In genomic region chr3:193590088-193590856, GRCh38 we compare ENCODE assay signal across 11 cellular contexts. TPM values are rescaled to one million over a fixed set of nuclear protein-coding genes. Genes with fewer than 3 reads are reported as not detected.
DNase-seq lines count a peak whose midpoint lies in the region; ATAC-seq and TF ChIP-seq lines count a peak whose summit lies in the region.
"Had no signal": no experiment of that assay in that cellular context is flagged by ENCODE, and none has a peak within 500 bp of the region (broad histone marks: within the 10 kb centered on the region; RNA-seq: fewer than 3 reads in every experiment).

No MANE protein-coding gene starts in this region.

- no peak overlapping the region for H3K4me3 Mint-ChIP-seq in activated T-cell treated with anti-CD3 and anti-CD28 coated beads, Interleukin-2, amount 50 U/mL, for 24 hours
- no peak overlapping the region for H3K4me3 Mint-ChIP-seq in CD14-positive monocyte
- H3K4me3 Mint-ChIP-seq: neural progenitor cell had no signal

- no peak for TF ChIP-seq POLR2A in erythroblast (IDR thresholded peaks at IDR 0.05; ENCODE audit: low read length)

- H3K36me3 Mint-ChIP-seq in activated T-cell treated with anti-CD3 and anti-CD28 coated beads, Interleukin-2, amount 50 U/mL, for 24 hours (ENCODE audit: low read depth) = peaks cover 17% of the 10 kb centered on the region
- H3K36me3 Mint-ChIP-seq in CD14-positive monocyte = no peaks in the 10 kb centered on the region
- H3K36me3 Mint-ChIP-seq: neural progenitor cell had no signal

- CTCF ChIA-PET in RWPE1 (lab: Yijun Ruan, JAX) = interaction anchor here (0.6 kb wide), 1 partner anchor 371 kb away, joined by 3 read pairs; no protein-coding TSS in a partner anchor

- H3K4me1 Mint-ChIP-seq in activated T-cell treated with anti-CD3 and anti-CD28 coated beads, Interleukin-2, amount 50 U/mL, for 24 hours (ENCODE audit: low read depth) = peaks cover 33% of the 10 kb centered on the region
- H3K4me1 Mint-ChIP-seq in CD14-positive monocyte = peaks cover 39% of the 10 kb centered on the region

- H3K27ac ChIP-seq in RWPE1 = no peak overlapping the region
- H3K27ac ChIP-seq: KMS-11, neural progenitor cell had no signal

- intact Hi-C loops in CD14-positive monocyte (cut with micrococcal nuclease) = no loop called here

- no peaks in the 10 kb centered on the region for H3K27me3 Mint-ChIP-seq in activated T-cell treated with anti-CD3 and anti-CD28 coated beads, Interleukin-2, amount 50 U/mL, for 24 hours
- H3K27me3 Mint-ChIP-seq in CD14-positive monocyte (ENCODE audit: low read depth in 3 of 3) = peaks cover 0 to 5% (median 2%) of the 10 kb centered on the region in 3 donors

- POLR2A ChIA-PET in RWPE1 (lab: Yijun Ruan, JAX; ENCODE audit: low non-redundant PET) = no interaction called here

- DNase-seq in HK-2 (ENCODE audit: unreplicated experiment) (peak; percentile 81), RWPE1 (ENCODE audit: low spot score) (peak; percentile 80), erythroblast (lab: John Stamatoyannopoulos, UW) (peak; percentile 37 to 40), stromal cell of bone marrow (ENCODE audit: low read depth) (peak; percentile 25), CD14-positive monocyte (ENCODE audit: low spot score) (no peak)
- DNase-seq in activated T-cell treated with anti-CD3 and anti-CD28 coated beads, Interleukin-2, amount 50 U/mL, for 24 hours = no peak
- DNase-seq: activated gamma-delta T cell, NCI-H510A treated with DMSO at 0.1 percent for 48 hours had no signal

- H3K27ac Mint-ChIP-seq in activated T-cell treated with anti-CD3 and anti-CD28 coated beads, Interleukin-2, amount 50 U/mL, for 24 hours = no peak overlapping the region
- H3K27ac Mint-ChIP-seq in CD14-positive monocyte = peak overlapping the region in 1 of 7 donors; percentile 6
- H3K27ac Mint-ChIP-seq: neural progenitor cell had no signal

- no peak for TF ChIP-seq CTCF in RWPE1 (conservative IDR thresholded peaks at IDR 0.05; ENCODE audit: low read depth)
- TF ChIP-seq CTCF in CD14-positive monocyte (IDR thresholded peaks at IDR 0.05) = no peak

- no peaks in the 10 kb centered on the region for H3K9me3 Mint-ChIP-seq in activated T-cell treated with anti-CD3 and anti-CD28 coated beads, Interleukin-2, amount 50 U/mL, for 24 hours
- no peaks in the 10 kb centered on the region for H3K9me3 Mint-ChIP-seq in CD14-positive monocyte
- H3K9me3 Mint-ChIP-seq: neural progenitor cell had no signal

- ATAC-seq in GM18907 (IDR thresholded peaks at IDR 0.05; ENCODE audit: unreplicated experiment) = no peak

RNA-seq across cellular contexts. Expression of gene OPA1, which starts 2.7 kb away (rescaled TPM):
- 10 to 100 TPM; 18.1 to 26.5 TPM for polyA plus RNA-seq in CD14-positive monocyte

RNA-seq across cellular contexts. Expression of gene ATP13A4, which starts 35.6 kb away (rescaled TPM):
- under 1 TPM; 0.19 to 0.21 TPM for polyA plus RNA-seq in CD14-positive monocyte

Comparison
In these comparisons a context has a peak if more than half of its experiments do, and no peak if none do; other contexts are left out.
1. DNase-seq: peak in HK-2 (single experiment), RWPE1 (single experiment), erythroblast (2 of 2) and stromal cell of bone marrow (single experiment); none in activated T-cell treated with anti-CD3 and anti-CD28 coated beads, Interleukin-2, amount 50 U/mL, for 24 hours (single experiment) and CD14-positive monocyte (single experiment).